ENCODE assay signal across 19 cellular contexts in genomic region chr2:153971914-153972313, GRCh38.
"Had no signal": no experiment of that assay in that cellular context is flagged by ENCODE, and none has a peak within 500 bp of the region (broad histone marks: within the 10 kb centered on the region; RNA-seq: fewer than 3 reads in every experiment).

No MANE protein-coding gene starts in this region.

- H3K36me3 Mint-ChIP-seq: naive thymus-derived CD4-positive, alpha-beta T cell; stimulated activated naive B cell treated with anti-CD40 and anti-IgM and Interleukin-4, amounts not matched to agents 10 μg/mL and 1 μg/mL and 100 μg/mL, for 72 hours had no signal

- H3K4me3 Mint-ChIP-seq: dendritic cell treated with granulocyte-macrophage colony-stimulating factor and Interleukin-4, amounts not matched to agents 40 ng/mL and 50 ng/mL, for 4 days; naive thymus-derived CD4-positive, alpha-beta T cell; nephron progenitor cell; stimulated activated naive B cell treated with anti-CD40 and anti-IgM and Interleukin-4, amounts not matched to agents 10 μg/mL and 1 μg/mL and 100 μg/mL, for 72 hours; stimulated activated naive CD8-positive, alpha-beta T cell treated with anti-CD3 and anti-CD28 coated beads, Interleukin-15, amount 100 ng/mL, for 72 hours had no signal

- H3K27me3 ChIP-seq: foreskin keratinocyte, ovary, right atrium auricular region, sigmoid colon, testis, tibial nerve had no signal

- H3K4me1 Mint-ChIP-seq: naive thymus-derived CD4-positive, alpha-beta T cell; nephron progenitor cell; stimulated activated naive B cell treated with anti-CD40 and anti-IgM and Interleukin-4, amounts not matched to agents 10 μg/mL and 1 μg/mL and 100 μg/mL, for 72 hours; stimulated activated naive CD8-positive, alpha-beta T cell treated with anti-CD3 and anti-CD28 coated beads, Interleukin-15, amount 100 ng/mL, for 72 hours had no signal

- H3K9me3 ChIP-seq: ovary, right atrium auricular region, sigmoid colon, testis, tibial nerve had no signal

- H3K4me1 ChIP-seq: foreskin keratinocyte, right atrium auricular region, sigmoid colon, testis, tibial nerve had no signal

- H3K4me3 ChIP-seq: lung, ovary, right atrium auricular region, sigmoid colon, skin epidermis, testis, tibial nerve had no signal

- H3K9me3 Mint-ChIP-seq: nephron progenitor cell; stimulated activated naive CD8-positive, alpha-beta T cell treated with anti-CD3 and anti-CD28 coated beads, Interleukin-15, amount 100 ng/mL, for 72 hours had no signal

- ATAC-seq: foreskin keratinocyte; left colon; left ventricle myocardium superior; naive thymus-derived CD4-positive, alpha-beta T cell; stimulated activated naive B cell treated with anti-CD40 and anti-IgM and Interleukin-4, amounts not matched to agents 10 μg/mL and 1 μg/mL and 100 μg/mL, for 72 hours; stimulated activated naive CD8-positive, alpha-beta T cell treated with anti-CD3 and anti-CD28 coated beads, Interleukin-15, amount 100 ng/mL, for 72 hours had no signal

- H3K27me3 Mint-ChIP-seq: dendritic cell treated with granulocyte-macrophage colony-stimulating factor and Interleukin-4, amounts not matched to agents 40 ng/mL and 50 ng/mL, for 4 days; naive thymus-derived CD4-positive, alpha-beta T cell; stimulated activated naive B cell treated with anti-CD40 and anti-IgM and Interleukin-4, amounts not matched to agents 10 μg/mL and 1 μg/mL and 100 μg/mL, for 72 hours; stimulated activated naive CD8-positive, alpha-beta T cell treated with anti-CD3 and anti-CD28 coated beads, Interleukin-15, amount 100 ng/mL, for 72 hours had no signal

- H3K27ac ChIP-seq: foreskin keratinocyte, ovary, right atrium auricular region, sigmoid colon, skin epidermis, testis, tibial nerve had no signal

- H3K36me3 ChIP-seq: ovary, right atrium auricular region, sigmoid colon, tibial nerve had no signal

- DNase-seq: erythroblast; foreskin keratinocyte; kidney; left colon; left ventricle myocardium superior; naive thymus-derived CD4-positive, alpha-beta T cell; nephron progenitor cell; ovary; sigmoid colon; stimulated activated CD4-positive, alpha-beta T cell treated with anti-CD3 and anti-CD28 coated beads, Interleukin-2, amount 100 ng/mL, for 24 hours; stimulated activated CD4-positive, alpha-beta T cell treated with anti-CD3 and anti-CD28 coated beads, Interleukin-4, amount 100 ng/mL, for 4 hours; stimulated activated naive B cell treated with anti-CD40 and anti-IgM and Interleukin-4, amounts not matched to agents 10 μg/mL and 1 μg/mL and 100 μg/mL, for 72 hours; stimulated activated naive CD8-positive, alpha-beta T cell treated with anti-CD3 and anti-CD28 coated beads, Interleukin-15, amount 100 ng/mL, for 72 hours; testis had no signal

- H3K27ac Mint-ChIP-seq: dendritic cell treated with granulocyte-macrophage colony-stimulating factor and Interleukin-4, amounts not matched to agents 40 ng/mL and 50 ng/mL, for 4 days; naive thymus-derived CD4-positive, alpha-beta T cell; nephron progenitor cell; stimulated activated naive B cell treated with anti-CD40 and anti-IgM and Interleukin-4, amounts not matched to agents 10 μg/mL and 1 μg/mL and 100 μg/mL, for 72 hours; stimulated activated naive CD8-positive, alpha-beta T cell treated with anti-CD3 and anti-CD28 coated beads, Interleukin-15, amount 100 ng/mL, for 72 hours had no signal
